In genomic region chr21:29074007-29074376, GRCh38 we compare ENCODE assay signal across 1 cellular context.
TF ChIP-seq lines count a peak whose summit lies in the region.

No MANE protein-coding gene starts in this region.

TF ChIP-seq in K562, 482 proteins besides CTCF, POLR2A, EP300 and RAD21 (continued from another document and continues in another):
- no peak for TF ChIP-seq ZNF318 (IDR thresholded peaks at IDR 0.05; ENCODE audit: borderline replicate concordance in 1 of 2, low read depth in 1 of 2)
- no peak for TF ChIP-seq KLF10 (CRISPR knock-in tag; IDR thresholded peaks at IDR 0.05)
- TF ChIP-seq ZNF764 (CRISPR knock-in tag; IDR thresholded peaks at IDR 0.05; ENCODE audit: low read depth): 0 out of 2 replicates have a peak, but pooled peaks have one; percentile 58
- no peak for TF ChIP-seq CEBPG (CRISPR knock-in tag; IDR thresholded peaks at IDR 0.05)
- no peak for TF ChIP-seq CEBPG (tag; conservative IDR thresholded peaks at IDR 0.05 in 1 of 2, IDR thresholded peaks at IDR 0.05 in 1 of 2)
- no peak for TF ChIP-seq ZNF217 (CRISPR knock-in tag; IDR thresholded peaks at IDR 0.05)
- TF ChIP-seq ZBTB7A (IDR thresholded peaks at IDR 0.05; ENCODE audit: borderline replicate concordance, control insufficient read depth, low read depth, low read length): no peak
- no peak for TF ChIP-seq KHSRP (IDR thresholded peaks at IDR 0.05)
- no peak for TF ChIP-seq MXI1 (IDR thresholded peaks at IDR 0.05; ENCODE audit: low read depth, low read length)
- no peak for TF ChIP-seq ZNF224 (CRISPR knock-in tag; IDR thresholded peaks at IDR 0.05)
- TF ChIP-seq ZNF609 (CRISPR knock-in tag; IDR thresholded peaks at IDR 0.05; ENCODE audit: borderline replicate concordance): no peak
- TF ChIP-seq PREB (CRISPR knock-in tag; IDR thresholded peaks at IDR 0.05): peak; percentile 91; the same call in 1 of the 2 replicates
- TF ChIP-seq RREB1 (CRISPR knock-in tag; IDR thresholded peaks at IDR 0.05): peak; percentile 78; the same call in 1 of the 2 replicates
- no peak for TF ChIP-seq YY1 (IDR thresholded peaks at IDR 0.05; ENCODE audit: borderline replicate concordance in 1 of 3, control insufficient read depth in 1 of 3, extremely low read depth in 1 of 3, insufficient read depth in 3 of 3, insufficient read length in 1 of 3, insufficient replicate concordance in 2 of 3, low read depth in 1 of 3, low read length in 2 of 3)
- no peak for TF ChIP-seq CHD1 (IDR thresholded peaks at IDR 0.05; ENCODE audit: low read length)
- TF ChIP-seq AFF4 (CRISPR knock-in tag; IDR thresholded peaks at IDR 0.05): no peak
- 0 out of 2 replicates have a peak, but pooled peaks have one; percentile 34 for TF ChIP-seq TCF7 (IDR thresholded peaks at IDR 0.05; ENCODE audit: borderline replicate concordance)
- no peak for TF ChIP-seq RCOR1 (IDR thresholded peaks at IDR 0.05; ENCODE audit: borderline replicate concordance in 1 of 2, low read depth in 2 of 2, low read length in 2 of 2)
- TF ChIP-seq KAT8 (IDR thresholded peaks at IDR 0.05; ENCODE audit: low read depth): no peak
- no peak for TF ChIP-seq CHD2 (IDR thresholded peaks at IDR 0.05; ENCODE audit: low read depth, low read length)
- no peak for TF ChIP-seq ZNF395 (CRISPR knock-in tag; IDR thresholded peaks at IDR 0.05)
- TF ChIP-seq RNF2 (IDR thresholded peaks at IDR 0.05): no peak
- TF ChIP-seq ZNF184 (CRISPR knock-in tag; IDR thresholded peaks at IDR 0.05): no peak
- TF ChIP-seq CBFB (CRISPR knock-in tag; IDR thresholded peaks at IDR 0.05): no peak
